ENCODE assay signal across 9 cellular contexts in genomic region chr6:42137192-42137753, GRCh38. TPM values are rescaled to one million over a fixed set of nuclear protein-coding genes. Genes with fewer than 3 reads are reported as not detected.
DNase-seq lines count a peak whose midpoint lies in the region; ATAC-seq and TF ChIP-seq lines count a peak whose summit lies in the region.
"Had no signal": no experiment of that assay in that cellular context is flagged by ENCODE, and none has a peak within 500 bp of the region (broad histone marks: within the 10 kb centered on the region; RNA-seq: fewer than 3 reads in every experiment).

No MANE protein-coding gene starts in this region.

- peak overlapping the region; percentile 68 for H3K27ac Mint-ChIP-seq in osteocyte (ENCODE audit: unreplicated experiment)

- DNase-seq in Daoy (ENCODE audit: low read depth) (peak; percentile 50), SJCRH30 (no peak), esophagus squamous epithelium (lab: John Stamatoyannopoulos, UW) (no peak), osteocyte (ENCODE audit: extremely low spot score, unreplicated experiment) (no peak), SKM-1 treated with dmso at 0.1 percent for 144 hours (lab: John Stamatoyannopoulos, UW; ENCODE audit: unreplicated experiment) (no peak), heart right ventricle (no peak), posterior vena cava (ENCODE audit: low spot score) (no peak), HEK293T (ENCODE audit: extremely low spot score) (no peak)
- DNase-seq: NCI-H510A had no signal

- H3K36me3 ChIP-seq in SJCRH30 (no peaks in the 10 kb centered on the region), esophagus squamous epithelium (peaks cover 0 to 48% (median 0%) of the 10 kb centered on the region in 3 donors), heart right ventricle (no peaks in the 10 kb centered on the region)

- no peak overlapping the region for H3K27ac ChIP-seq in SJCRH30
- H3K27ac ChIP-seq in esophagus squamous epithelium, result peak overlapping the region; percentile 69 to 98 (median 86)
- H3K27ac ChIP-seq in heart right ventricle, result no peak overlapping the region

- TF ChIP-seq CTCF in esophagus squamous epithelium (IDR thresholded peaks at IDR 0.05) (no peak), osteocyte (IDR thresholded peaks at IDR 0.05) (no peak), heart right ventricle (IDR thresholded peaks at IDR 0.05) (no peak)

- peak overlapping the region; percentile 48; the same call in 1 of the 2 replicates for H3K4me3 ChIP-seq in SJCRH30
- H3K4me3 ChIP-seq in esophagus squamous epithelium, result peak overlapping the region in 3 of 4 donors; percentile 43 to 82 (median 79)
- no peak overlapping the region for H3K4me3 ChIP-seq in heart right ventricle

- H3K4me3 Mint-ChIP-seq in osteocyte (ENCODE audit: unreplicated experiment), result no peak overlapping the region

- TF ChIP-seq POLR2A in esophagus squamous epithelium (IDR thresholded peaks at IDR 0.05), result no peak

- no peaks in the 10 kb centered on the region for H3K9me3 ChIP-seq in SJCRH30 (replicated peaks)
- H3K9me3 ChIP-seq in esophagus squamous epithelium, result no peaks in the 10 kb centered on the region
- no peaks in the 10 kb centered on the region for H3K9me3 ChIP-seq in heart right ventricle

- ATAC-seq in heart right ventricle, result no peak

- CTCF ChIA-PET in HEK293T (lab: Yijun Ruan, JAX), result interaction anchor here (0.7 to 1.5 kb wide), 4 partner anchors 8 to 18 kb away, joined by 3 to 4 read pairs (median 3); a partner anchor contains a TSS

- H3K9me3 Mint-ChIP-seq in osteocyte (ENCODE audit: unreplicated experiment), result no peaks in the 10 kb centered on the region

- peaks cover 45% of the 10 kb centered on the region for H3K4me1 Mint-ChIP-seq in osteocyte (ENCODE audit: unreplicated experiment)

- intact Hi-C loops in esophagus squamous epithelium (cut with DNase I) (no loop called here), heart right ventricle (cut with DNase I) (no loop called here), posterior vena cava (cut with DNase I) (no loop called here)

- no peaks in the 10 kb centered on the region for H3K27me3 ChIP-seq in SJCRH30
- peaks cover 0 to 15% (median 0%) of the 10 kb centered on the region in 4 donors for H3K27me3 ChIP-seq in esophagus squamous epithelium
- peaks cover 0 to 15% (median 6%) of the 10 kb centered on the region in 7 donors for H3K27me3 ChIP-seq in heart right ventricle

- POLR2A ChIA-PET in HEK293T (lab: Yijun Ruan, JAX), result interaction anchor here (1.2 to 1.5 kb wide), 3 partner anchors 9 to 15 kb away, joined by 4 to 8 read pairs (median 5); no protein-coding TSS in a partner anchor

- H3K36me3 Mint-ChIP-seq in osteocyte (ENCODE audit: unreplicated experiment), result no peaks in the 10 kb centered on the region

- no peaks in the 10 kb centered on the region for H3K27me3 Mint-ChIP-seq in osteocyte (ENCODE audit: unreplicated experiment)

- WGBS in esophagus squamous epithelium, 2 donors, result 34 to 47% methylated on average over 4 to 5 of the region's 7 CpGs
- WGBS in heart right ventricle, 2 donors, result 81 to 83% methylated on average over 7 of the region's 7 CpGs

- H3K4me1 ChIP-seq in SJCRH30 (no peaks in the 10 kb centered on the region; the same call in 1 of the 2 replicates), esophagus squamous epithelium (peaks cover 7 to 84% (median 28%) of the 10 kb centered on the region in 3 donors), heart right ventricle (peaks cover 0 to 16% (median 11%) of the 10 kb centered on the region in 9 donors)

TF ChIP-seq in HEK293T, 16 proteins besides CTCF, POLR2A, EP300 and RAD21:
- TF ChIP-seq NFRKB (IDR thresholded peaks at IDR 0.05), result no peak
- TF ChIP-seq FOXA1 (IDR thresholded peaks at IDR 0.05), result no peak
- no peak for TF ChIP-seq HDGF (IDR thresholded peaks at IDR 0.05; ENCODE audit: borderline replicate concordance)
- TF ChIP-seq SUZ12 (IDR thresholded peaks at IDR 0.05), result no peak
- TF ChIP-seq BHLHE40 (IDR thresholded peaks at IDR 0.05; ENCODE audit: borderline replicate concordance), result no peak
- TF ChIP-seq FOXK2 (IDR thresholded peaks at IDR 0.05), result no peak
- no peak for TF ChIP-seq PKNOX1 (IDR thresholded peaks at IDR 0.05)
- no peak for TF ChIP-seq L3MBTL2 (conservative IDR thresholded peaks at IDR 0.05)
- no peak for TF ChIP-seq FOXM1 (IDR thresholded peaks at IDR 0.05; ENCODE audit: borderline replicate concordance)
- no peak for TF ChIP-seq ELF4 (IDR thresholded peaks at IDR 0.05)
- TF ChIP-seq CTBP1 (IDR thresholded peaks at IDR 0.05; ENCODE audit: borderline replicate concordance), result no peak
- no peak for TF ChIP-seq TARDBP (IDR thresholded peaks at IDR 0.05)
- TF ChIP-seq SP1 (IDR thresholded peaks at IDR 0.05), result no peak
- TF ChIP-seq ZNF384 (IDR thresholded peaks at IDR 0.05), result no peak
- TF ChIP-seq ARNT (IDR thresholded peaks at IDR 0.05), result no peak
- no peak for TF ChIP-seq LEF1 (IDR thresholded peaks at IDR 0.05; ENCODE audit: borderline replicate concordance)

RNA-seq across cellular contexts. Expression of gene C6orf132, which starts 5.1 kb away (rescaled TPM):
- total RNA-seq in Daoy (2014; rRNA removed; shearing (Covaris generic)), result not detected in 2 replicates
- not detected in 2 replicates for total RNA-seq in SJCRH30 (2014; rRNA removed; shearing (Covaris generic))
- total RNA-seq in esophagus squamous epithelium (100 to 1,000 TPM in 3 of 4 donors, 10 to 100 TPM in 1; 87.8 to 254 (median 142) TPM), osteocyte (4.0 and 4.3 TPM in 2 replicates), heart right ventricle (1 to 10 TPM in 9 of 10 donors, under 1 TPM in 1; 0.92 to 2.9 (median 2.1) TPM), posterior vena cava (1 to 10 TPM; 2.3 to 5.5 TPM)
- polyA plus RNA-seq in heart right ventricle, result 1 to 10 TPM in 1 of 2 donors, under 1 TPM in 1; 0.23 to 1.8 TPM

RNA-seq across cellular contexts. Expression of gene GUCA1A, which starts 35.9 kb away (rescaled TPM):
- total RNA-seq in Daoy (2014; rRNA removed; shearing (Covaris generic)), result not detected in 2 replicates
- not detected in 2 replicates for total RNA-seq in SJCRH30 (2014; rRNA removed; shearing (Covaris generic))
- total RNA-seq in esophagus squamous epithelium (not detected), osteocyte (not detected in 2 replicates), heart right ventricle (not detected), posterior vena cava (not detected)
- not detected for polyA plus RNA-seq in heart right ventricle

RNA-seq across cellular contexts. Expression of gene GUCA1B, which starts 57.5 kb away (rescaled TPM):
- total RNA-seq in Daoy (2014; rRNA removed; shearing (Covaris generic)), result 0.21 and 0.40 TPM in 2 replicates
- 0.14 and 0.25 TPM in 2 replicates for total RNA-seq in SJCRH30 (2014; rRNA removed; shearing (Covaris generic))
- total RNA-seq in esophagus squamous epithelium (1 to 10 TPM in 1 of 4 donors, under 1 TPM in 3; 0.22 to 2.8 (median 0.61) TPM), osteocyte (0.76 and 1.0 TPM in 2 replicates), heart right ventricle (1 to 10 TPM in 8 of 10 donors, under 1 TPM in 2; 0.34 to 2.8 (median 1.9) TPM), posterior vena cava (1 to 10 TPM in 1 of 2 donors, under 1 TPM in 1; 0.74 to 1.8 TPM)
- polyA plus RNA-seq in heart right ventricle, result under 1 TPM; 0.28 to 0.59 TPM

Comparison
In these comparisons a context has a peak if more than half of its experiments do, and no peak if none do; other contexts are left out.
1. H3K27ac ChIP-seq: peak in esophagus squamous epithelium (4 of 4); none in SJCRH30 (single experiment) and heart right ventricle (0 of 10).
2. H3K4me3 ChIP-seq: peak in SJCRH30 (single experiment) and esophagus squamous epithelium (3 of 4); none in heart right ventricle (0 of 10).
3. RNA of gene C6orf132, which starts 5.1 kb away (total RNA-seq): 87.8 to 254 TPM in esophagus squamous epithelium; 2.3 to 5.5 TPM in posterior vena cava, 4.0 to 4.3 TPM in osteocyte, 0.92 to 2.9 TPM in heart right ventricle, not detected in Daoy and not detected in SJCRH30; every median in the first group is over 10 times any median in the second.